ENCODE assay signal across 1 cellular context in the genomic region with DNA sequence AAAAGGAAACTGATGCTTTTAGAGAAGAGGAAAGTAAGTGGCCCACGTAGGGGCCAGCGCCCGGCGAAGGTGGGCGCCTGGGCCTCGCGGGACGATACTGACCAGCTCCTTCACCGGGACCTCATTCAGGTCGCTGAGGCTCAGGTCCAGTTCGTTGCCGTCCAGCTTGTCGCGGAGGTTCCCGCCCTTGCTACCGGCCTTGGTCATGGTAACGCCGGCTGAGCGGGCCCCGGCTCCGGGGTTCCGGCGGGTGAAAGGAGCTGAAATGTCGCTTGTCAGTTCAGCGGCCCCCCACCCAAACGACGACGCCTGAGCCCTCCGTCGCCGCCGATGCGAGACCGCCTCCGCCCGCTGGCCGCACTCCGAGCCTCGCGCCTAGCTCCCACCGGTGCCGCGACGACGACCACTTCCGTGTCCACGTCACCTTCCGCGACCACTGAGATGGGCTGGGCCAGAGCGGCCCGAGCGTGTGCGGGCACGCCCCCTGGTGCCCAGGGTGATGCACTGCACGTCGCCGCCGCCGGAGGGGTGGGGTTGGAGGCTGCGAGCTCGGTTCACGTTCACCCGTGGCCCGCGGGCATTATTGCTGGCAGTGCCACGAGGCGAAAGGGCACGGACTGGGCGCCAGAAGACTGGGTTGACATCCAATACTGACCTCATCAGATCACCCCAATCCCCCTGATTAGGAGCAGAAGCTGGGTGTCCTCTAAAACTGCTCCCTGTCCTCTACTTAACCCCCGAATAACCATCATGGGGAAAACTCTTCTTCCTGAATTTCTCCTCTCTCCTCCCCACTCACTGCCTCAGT.
TF ChIP-seq lines count a peak whose summit lies in the region.

TSS of gene LRRC59 (minus strand) at position 413 of the 808 bp plus-strand sequence. CDS start at position 207, 206 bp downstream.

TF ChIP-seq in HepG2, 621 proteins besides CTCF, POLR2A, EP300 and RAD21 (continued from another document and continues in another):
- TF ChIP-seq THAP9 (CRISPR knock-in tag; IDR thresholded peaks at IDR 0.05; ENCODE audit: borderline replicate concordance): peak; percentile 93
- TF ChIP-seq ZSCAN31 (CRISPR knock-in tag; IDR thresholded peaks at IDR 0.05; ENCODE audit: low read depth): peak; percentile 89
- peak; percentile 66; the same call in 1 of the 2 replicates for TF ChIP-seq PAWR (CRISPR knock-in tag; IDR thresholded peaks at IDR 0.05; ENCODE audit: borderline replicate concordance)
- peak; percentile 79; the same call in 1 of the 2 replicates for TF ChIP-seq ZNF430 (CRISPR knock-in tag; IDR thresholded peaks at IDR 0.05)
- peak; percentile 100 for TF ChIP-seq ARID4A (CRISPR knock-in tag; IDR thresholded peaks at IDR 0.05; ENCODE audit: borderline replicate concordance)
- TF ChIP-seq, protein P1, sequence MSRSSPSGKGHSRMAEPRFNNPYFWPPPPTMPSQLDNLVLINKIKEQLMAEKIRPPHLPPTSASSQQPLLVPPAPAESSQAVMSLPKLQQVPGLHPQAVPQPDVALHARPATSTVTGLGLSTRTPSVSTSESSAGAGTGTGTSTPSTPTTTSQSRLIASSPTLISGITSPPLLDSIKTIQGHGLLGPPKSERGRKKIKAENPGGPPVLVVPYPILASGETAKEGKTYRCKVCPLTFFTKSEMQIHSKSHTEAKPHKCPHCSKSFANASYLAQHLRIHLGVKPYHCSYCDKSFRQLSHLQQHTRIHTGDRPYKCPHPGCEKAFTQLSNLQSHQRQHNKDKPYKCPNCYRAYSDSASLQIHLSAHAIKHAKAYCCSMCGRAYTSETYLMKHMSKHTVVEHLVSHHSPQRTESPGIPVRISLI (CRISPR knock-in tag; IDR thresholded peaks at IDR 0.05; ENCODE audit: borderline replicate concordance): peak; percentile 85
- TF ChIP-seq ZMAT3 (CRISPR knock-in tag; conservative IDR thresholded peaks at IDR 0.05): peak; percentile 98
- no peak for TF ChIP-seq GATA4 (IDR thresholded peaks at IDR 0.05; ENCODE audit: borderline replicate concordance, low read depth)
- TF ChIP-seq JUN (CRISPR knock-in tag; IDR thresholded peaks at IDR 0.05): peak; percentile 97
- TF ChIP-seq MTF2 (CRISPR knock-in tag; IDR thresholded peaks at IDR 0.05; ENCODE audit: borderline replicate concordance): peak; percentile 91
- TF ChIP-seq, protein P2, sequence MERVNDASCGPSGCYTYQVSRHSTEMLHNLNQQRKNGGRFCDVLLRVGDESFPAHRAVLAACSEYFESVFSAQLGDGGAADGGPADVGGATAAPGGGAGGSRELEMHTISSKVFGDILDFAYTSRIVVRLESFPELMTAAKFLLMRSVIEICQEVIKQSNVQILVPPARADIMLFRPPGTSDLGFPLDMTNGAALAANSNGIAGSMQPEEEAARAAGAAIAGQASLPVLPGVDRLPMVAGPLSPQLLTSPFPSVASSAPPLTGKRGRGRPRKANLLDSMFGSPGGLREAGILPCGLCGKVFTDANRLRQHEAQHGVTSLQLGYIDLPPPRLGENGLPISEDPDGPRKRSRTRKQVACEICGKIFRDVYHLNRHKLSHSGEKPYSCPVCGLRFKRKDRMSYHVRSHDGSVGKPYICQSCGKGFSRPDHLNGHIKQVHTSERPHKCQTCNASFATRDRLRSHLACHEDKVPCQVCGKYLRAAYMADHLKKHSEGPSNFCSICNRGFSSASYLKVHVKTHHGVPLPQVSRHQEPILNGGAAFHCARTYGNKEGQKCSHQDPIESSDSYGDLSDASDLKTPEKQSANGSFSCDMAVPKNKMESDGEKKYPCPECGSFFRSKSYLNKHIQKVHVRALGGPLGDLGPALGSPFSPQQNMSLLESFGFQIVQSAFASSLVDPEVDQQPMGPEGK (CRISPR knock-in tag; IDR thresholded peaks at IDR 0.05): peak; percentile 82
- peak; percentile 83; the same call in 1 of the 2 replicates for TF ChIP-seq NAIF1 (CRISPR knock-in tag; IDR thresholded peaks at IDR 0.05; ENCODE audit: borderline replicate concordance)
- TF ChIP-seq FOXC1 (CRISPR knock-in tag; IDR thresholded peaks at IDR 0.05; ENCODE audit: borderline replicate concordance): peak; percentile 99
- peak; percentile 94 for TF ChIP-seq SAFB2 (CRISPR knock-in tag; IDR thresholded peaks at IDR 0.05; ENCODE audit: borderline replicate concordance, low read depth)
- TF ChIP-seq SSRP1 (CRISPR knock-in tag; IDR thresholded peaks at IDR 0.05): peak; percentile 95
- TF ChIP-seq ZNF251 (CRISPR knock-in tag; IDR thresholded peaks at IDR 0.05): peak; percentile 97
- 0 out of 2 replicates have a peak, but pooled peaks have one; percentile 78 for TF ChIP-seq ZMAT5 (CRISPR knock-in tag; IDR thresholded peaks at IDR 0.05; ENCODE audit: borderline replicate concordance, low read depth)
- TF ChIP-seq ZNF30 (CRISPR knock-in tag; IDR thresholded peaks at IDR 0.05): peak; percentile 42; the same call in 1 of the 2 replicates
- no peak for TF ChIP-seq NR3C1 (CRISPR knock-in tag; IDR thresholded peaks at IDR 0.05)
- TF ChIP-seq MIXL1 (CRISPR knock-in tag; IDR thresholded peaks at IDR 0.05): peak; percentile 93
- TF ChIP-seq ZNF333 (CRISPR knock-in tag; IDR thresholded peaks at IDR 0.05; ENCODE audit: borderline replicate concordance): peak; percentile 95
- peak; percentile 98 for TF ChIP-seq ZNF431 (CRISPR knock-in tag; IDR thresholded peaks at IDR 0.05; ENCODE audit: borderline replicate concordance, low read depth)
- TF ChIP-seq ZNF260 (CRISPR knock-in tag; IDR thresholded peaks at IDR 0.05; ENCODE audit: borderline replicate concordance, low read depth): no peak
- TF ChIP-seq KDM2A (CRISPR knock-in tag; IDR thresholded peaks at IDR 0.05; ENCODE audit: borderline replicate concordance, low read depth): peak; percentile 100
- TF ChIP-seq, protein P3, sequence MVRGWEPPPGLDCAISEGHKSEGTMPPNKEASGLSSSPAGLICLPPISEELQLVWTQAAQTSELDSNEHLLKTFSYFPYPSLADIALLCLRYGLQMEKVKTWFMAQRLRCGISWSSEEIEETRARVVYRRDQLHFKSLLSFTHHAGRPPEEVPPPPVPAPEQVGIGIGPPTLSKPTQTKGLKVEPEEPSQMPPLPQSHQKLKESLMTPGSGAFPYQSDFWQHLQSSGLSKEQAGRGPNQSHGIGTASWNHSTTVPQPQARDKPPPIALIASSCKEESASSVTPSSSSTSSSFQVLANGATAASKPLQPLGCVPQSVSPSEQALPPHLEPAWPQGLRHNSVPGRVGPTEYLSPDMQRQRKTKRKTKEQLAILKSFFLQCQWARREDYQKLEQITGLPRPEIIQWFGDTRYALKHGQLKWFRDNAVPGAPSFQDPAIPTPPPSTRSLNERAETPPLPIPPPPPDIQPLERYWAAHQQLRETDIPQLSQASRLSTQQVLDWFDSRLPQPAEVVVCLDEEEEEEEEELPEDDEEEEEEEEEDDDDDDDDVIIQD (CRISPR knock-in tag; IDR thresholded peaks at IDR 0.05; ENCODE audit: low read depth): peak; percentile 83
- TF ChIP-seq ZSCAN5A (CRISPR knock-in tag; IDR thresholded peaks at IDR 0.05; ENCODE audit: borderline replicate concordance): peak; percentile 98
- peak; percentile 99 for TF ChIP-seq ZNF724P (CRISPR knock-in tag; IDR thresholded peaks at IDR 0.05; ENCODE audit: borderline replicate concordance)
- peak; percentile 96 for TF ChIP-seq UBTF (CRISPR knock-in tag; IDR thresholded peaks at IDR 0.05)
- TF ChIP-seq TSC22D2 (CRISPR knock-in tag; IDR thresholded peaks at IDR 0.05; ENCODE audit: borderline replicate concordance): peak; percentile 96
- TF ChIP-seq SRSF4 (IDR thresholded peaks at IDR 0.05; ENCODE audit: low read depth, low read length, poor library complexity, severe bottlenecking): no peak
- TF ChIP-seq U2AF2 (IDR thresholded peaks at IDR 0.05; ENCODE audit: low read depth, low read length): no peak
- TF ChIP-seq EHMT2 (IDR thresholded peaks at IDR 0.05; ENCODE audit: borderline replicate concordance, low read depth, low read length): no peak
